In genomic region chr21:41966872-41967621, GRCh38 we compare ENCODE assay signal across 24 cellular contexts. TPM values are rescaled to one million over a fixed set of nuclear protein-coding genes. Genes with fewer than 3 reads are reported as not detected.
DNase-seq lines count a peak whose midpoint lies in the region; ATAC-seq and TF ChIP-seq lines count a peak whose summit lies in the region.
"Had no signal": no experiment of that assay in that cellular context is flagged by ENCODE, and none has a peak within 500 bp of the region (broad histone marks: within the 10 kb centered on the region; RNA-seq: fewer than 3 reads in every experiment).

No MANE protein-coding gene starts in this region.

- no peak for ATAC-seq in GM18520 (IDR thresholded peaks at IDR 0.05; ENCODE audit: unreplicated experiment)
- ATAC-seq: activated CD8-positive, alpha-beta T cell treated with anti-CD3 and anti-CD28 coated beads for 36 hours; activated naive CD4-positive, alpha-beta T cell treated with anti-CD3 and anti-CD28 coated beads, Interleukin-2, amount 50 U/mL, for 72 hours had no signal

- TF ChIP-seq POLR2A in spleen (IDR thresholded peaks at IDR 0.05): no peak

- CTCF ChIA-PET in Caco-2 (lab: Charles Lee): no interaction called here

- H3K27me3 ChIP-seq in endodermal cell (ENCODE audit: control insufficient read depth, insufficient read depth, low read length, poor library complexity, severe bottlenecking) (no peaks in the 10 kb centered on the region), spleen (replicated peaks in 1 of 7) (peaks cover 0 to 11% (median 0%) of the 10 kb centered on the region in 7 donors), Caco-2 (replicated peaks; ENCODE audit: control insufficient read depth, insufficient read depth, low read length) (no peaks in the 10 kb centered on the region)
- H3K27me3 ChIP-seq: BLaER1 treated with 17β-estradiol and CSF1 and Interleukin-3, amounts not matched to agents 10 nM and 100 nM; neutrophil; uterus had no signal

- H3K9me3 ChIP-seq in endodermal cell (ENCODE audit: control insufficient read depth, low read length) (no peaks in the 10 kb centered on the region), spleen (no peaks in the 10 kb centered on the region), Caco-2 (no peaks in the 10 kb centered on the region)
- H3K9me3 ChIP-seq: neutrophil, uterus had no signal

- no peak overlapping the region for H3K27ac Mint-ChIP-seq in activated T-cell treated with anti-CD3 and anti-CD28 coated beads, Interleukin-2, amount 50 U/mL, for 24 hours
- H3K27ac Mint-ChIP-seq in endodermal cell (no peak overlapping the region), Caco-2 (ENCODE audit: unreplicated experiment) (no peak overlapping the region)
- H3K27ac Mint-ChIP-seq: activated CD8-positive, alpha-beta T cell treated with anti-CD3 and anti-CD28 coated beads for 36 hours had no signal

- H3K4me1 ChIP-seq in endodermal cell (ENCODE audit: control insufficient read depth, insufficient read depth, low read length) (peaks cover 3% of the 10 kb centered on the region), spleen (peaks cover 0 to 11% (median 1%) of the 10 kb centered on the region in 6 donors), Caco-2 (no peaks in the 10 kb centered on the region)
- H3K4me1 ChIP-seq: uterus had no signal

- TF ChIP-seq CTCF in endodermal cell (conservative IDR thresholded peaks at IDR 0.05): no peak
- TF ChIP-seq CTCF in spleen (IDR thresholded peaks at IDR 0.05 in 8 of 11, conservative IDR thresholded peaks at IDR 0.05 in 3 of 11): no peak
- no peak for TF ChIP-seq CTCF in Caco-2 (IDR thresholded peaks at IDR 0.05; ENCODE audit: insufficient read depth in 1 of 2, low read depth in 1 of 2, low read length in 1 of 2, severe bottlenecking in 1 of 2, unreplicated experiment in 1 of 2)

- H3K36me3 Mint-ChIP-seq in activated T-cell treated with anti-CD3 and anti-CD28 coated beads, Interleukin-2, amount 50 U/mL, for 24 hours (ENCODE audit: low read depth): no peaks in the 10 kb centered on the region
- no peaks in the 10 kb centered on the region for H3K36me3 Mint-ChIP-seq in endodermal cell (ENCODE audit: low read depth)
- H3K36me3 Mint-ChIP-seq in Caco-2 (ENCODE audit: insufficient read depth, unreplicated experiment): no peaks in the 10 kb centered on the region
- H3K36me3 Mint-ChIP-seq: activated naive CD4-positive, alpha-beta T cell treated with anti-CD3 and anti-CD28 coated beads, Interleukin-2, amount 50 U/mL, for 72 hours had no signal

- WGBS in endodermal cell (ENCODE audit: insufficient coverage in 1 of 2, insufficient read length in 1 of 2), 2 experiments: 91 to 98% methylated on average over 7 to 10 of the region's 10 CpGs
- WGBS in spleen, 5 donors: 82 to 97% (median 95%) methylated on average over 10 of the region's 10 CpGs

- peak; percentile 20 for DNase-seq in activated T-cell treated with anti-CD3 and anti-CD28 coated beads, Interleukin-2, amount 50 U/mL, for 24 hours
- DNase-seq in activated T-cell treated with anti-CD3 and anti-CD28 coated beads, Interleukin-2, amount 50 U/mL, for 1 hour: no peak
- DNase-seq in NCI-H2171 (lab: John Stamatoyannopoulos, UW): peak; percentile 59
- DNase-seq in endodermal cell: peak; percentile 39
- DNase-seq in spleen: peak; percentile 61
- no peak for DNase-seq in Caco-2
- no peak for DNase-seq in NCI-H2196 treated with DMSO at 0.1 percent for 48 hours (lab: John Stamatoyannopoulos, UW; ENCODE audit: unreplicated experiment)
- DNase-seq: activated CD4-positive, CD25-positive, alpha-beta regulatory T cell; activated CD8-positive, alpha-beta T cell treated with anti-CD3 and anti-CD28 coated beads for 36 hours; anterior cingulate cortex; dermis blood vessel endothelial cell; HCEC 1CT; Kasumi-1; kidney; NCI-H187; NCI-H774; stimulated activated CD4-positive, alpha-beta T cell treated with anti-CD3 and anti-CD28 coated beads, Interleukin-2, amount 100 ng/mL, for 24 hours; T-helper 9 cell had no signal

- peaks cover 11% of the 10 kb centered on the region for H3K27me3 Mint-ChIP-seq in activated T-cell treated with anti-CD3 and anti-CD28 coated beads, Interleukin-2, amount 50 U/mL, for 24 hours
- H3K27me3 Mint-ChIP-seq in endodermal cell (ENCODE audit: insufficient read depth): peaks cover 3% of the 10 kb centered on the region
- H3K27me3 Mint-ChIP-seq in Caco-2 (ENCODE audit: insufficient read depth, unreplicated experiment): no peaks in the 10 kb centered on the region

- no TSS peak for BruUV-seq in Caco-2 (replicated peaks; lab: Mats Ljungman, UMichigan)

- no peak overlapping the region for H3K4me3 ChIP-seq in endodermal cell (ENCODE audit: low read length)
- no peak overlapping the region for H3K4me3 ChIP-seq in spleen
- no peak overlapping the region for H3K4me3 ChIP-seq in Caco-2 (ENCODE audit: low read depth, low read length)
- H3K4me3 ChIP-seq: BLaER1 treated with 17β-estradiol and CSF1 and Interleukin-3, amounts not matched to agents 10 nM and 100 nM; skin epidermis; uterus had no signal

- H3K27ac ChIP-seq in endodermal cell (ENCODE audit: low read depth, low read length) (no peak overlapping the region), spleen (no peak overlapping the region)
- H3K27ac ChIP-seq: BLaER1 treated with 17β-estradiol and CSF1 and Interleukin-3, amounts not matched to agents 10 nM and 100 nM; neutrophil; skin epidermis; uterus had no signal

- POLR2A ChIA-PET in Caco-2 (lab: Charles Lee): no interaction called here

- H3K9me3 Mint-ChIP-seq in activated T-cell treated with anti-CD3 and anti-CD28 coated beads, Interleukin-2, amount 50 U/mL, for 24 hours: no peaks in the 10 kb centered on the region
- H3K9me3 Mint-ChIP-seq in endodermal cell (peaks cover 1% of the 10 kb centered on the region), Caco-2 (ENCODE audit: unreplicated experiment) (no peaks in the 10 kb centered on the region)
- H3K9me3 Mint-ChIP-seq: activated CD8-positive, alpha-beta T cell treated with anti-CD3 and anti-CD28 coated beads for 36 hours; activated naive CD4-positive, alpha-beta T cell treated with anti-CD3 and anti-CD28 coated beads, Interleukin-2, amount 50 U/mL, for 72 hours had no signal

- intact Hi-C loops in spleen (cut with DNase I; ENCODE audit: low total_unique reads): no loop called here
- intact Hi-C loops in Caco-2 (cut with micrococcal nuclease; ENCODE audit: unreplicated experiment): no loop called here

- no peak overlapping the region for H3K4me3 Mint-ChIP-seq in activated T-cell treated with anti-CD3 and anti-CD28 coated beads, Interleukin-2, amount 50 U/mL, for 24 hours
- H3K4me3 Mint-ChIP-seq in endodermal cell: no peak overlapping the region
- H3K4me3 Mint-ChIP-seq in Caco-2 (ENCODE audit: unreplicated experiment): no peak overlapping the region
- H3K4me3 Mint-ChIP-seq: activated CD8-positive, alpha-beta T cell treated with anti-CD3 and anti-CD28 coated beads for 36 hours had no signal

- no peaks in the 10 kb centered on the region for H3K4me1 Mint-ChIP-seq in activated T-cell treated with anti-CD3 and anti-CD28 coated beads, Interleukin-2, amount 50 U/mL, for 24 hours (ENCODE audit: low read depth)
- H3K4me1 Mint-ChIP-seq in endodermal cell: peaks cover 20% of the 10 kb centered on the region
- H3K4me1 Mint-ChIP-seq in Caco-2 (ENCODE audit: low read depth, unreplicated experiment): no peaks in the 10 kb centered on the region

- H3K36me3 ChIP-seq in endodermal cell (ENCODE audit: control insufficient read depth, insufficient read depth, low read length): no peaks in the 10 kb centered on the region
- H3K36me3 ChIP-seq in spleen: no peaks in the 10 kb centered on the region
- H3K36me3 ChIP-seq in Caco-2 (ENCODE audit: control insufficient read depth, insufficient read depth, low read length): no peaks in the 10 kb centered on the region
- H3K36me3 ChIP-seq: BLaER1 treated with 17β-estradiol and CSF1 and Interleukin-3, amounts not matched to agents 10 nM and 100 nM; neutrophil; uterus had no signal

- no peak overlapping the region for H3K9ac ChIP-seq in endodermal cell (ENCODE audit: extremely low read depth, low read length, poor library complexity, severe bottlenecking)
- H3K9ac ChIP-seq: BLaER1 treated with 17β-estradiol and CSF1 and Interleukin-3, amounts not matched to agents 10 nM and 100 nM had no signal

RNA-seq across cellular contexts. Expression of gene C2CD2, which starts 13.2 kb away (rescaled TPM):
- total RNA-seq in endodermal cell (10 to 100 TPM; 26.3 to 28.7 TPM), spleen (100 to 1,000 TPM in 4 of 7 donors, 10 to 100 TPM in 3; 74.0 to 163 (median 105) TPM), Caco-2 (2022) (12.6 and 13.5 TPM in 2 replicates)
- 8.9 TPM for polyA plus RNA-seq in endodermal cell (2013, experiment 1 of 2)
- polyA plus RNA-seq in endodermal cell (2013, experiment 2 of 2): 7.2 TPM
- polyA plus RNA-seq in spleen: 10 to 100 TPM; 12.9 to 30.3 (median 18.0) TPM

RNA-seq across cellular contexts. Expression of gene ZBTB21, which starts 43.1 kb away (rescaled TPM):
- total RNA-seq in endodermal cell: 10 to 100 TPM; 17.3 to 23.1 TPM
- 14.0 TPM for polyA plus RNA-seq in endodermal cell (2013, experiment 1 of 2)
- polyA plus RNA-seq in endodermal cell (2013, experiment 2 of 2): 14.4 TPM
- 10 to 100 TPM; 10.6 to 21.7 (median 16.2) TPM for total RNA-seq in spleen
- 1 to 10 TPM; 1.9 to 3.0 (median 1.9) TPM for polyA plus RNA-seq in spleen
- 21.4 and 23.3 TPM in 2 replicates for total RNA-seq in Caco-2 (2022)

Comparison
In these comparisons a context has a peak if more than half of its experiments do, and no peak if none do; other contexts are left out.
1. DNase-seq: peak in activated T-cell treated with anti-CD3 and anti-CD28 coated beads, Interleukin-2, amount 50 U/mL, for 24 hours (single experiment), NCI-H2171 (single experiment), endodermal cell (single experiment) and spleen (single experiment); none in activated T-cell treated with anti-CD3 and anti-CD28 coated beads, Interleukin-2, amount 50 U/mL, for 1 hour (single experiment), Caco-2 (0 of 2) and NCI-H2196 treated with DMSO at 0.1 percent for 48 hours (single experiment).